8 cellular contexts compared by ENCODE assay signal in the genomic region with DNA sequence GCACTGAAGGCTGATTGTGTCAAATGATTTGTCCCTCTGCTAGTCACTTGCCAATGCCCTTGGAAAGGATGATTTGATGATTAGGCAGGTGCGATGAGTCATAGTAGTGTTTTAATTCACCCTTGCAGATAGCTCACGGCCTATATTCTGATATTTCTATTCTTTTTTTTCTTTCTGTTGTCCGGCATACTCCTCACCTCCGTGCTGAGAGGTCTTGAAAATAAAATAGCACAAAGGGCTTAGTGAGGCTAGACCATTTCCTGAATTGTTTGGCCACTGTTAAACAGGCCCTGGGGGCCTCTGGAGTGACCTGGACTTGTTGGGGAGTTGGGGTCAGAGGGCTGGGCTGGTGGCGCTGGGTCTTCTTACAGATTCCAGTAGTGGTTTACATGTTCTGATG.
DNase-seq lines count a peak whose midpoint lies in the region; ATAC-seq, FAIRE-seq and TF ChIP-seq lines count a peak whose summit lies in the region.

No MANE protein-coding gene starts in this region.

- H3K4me1 ChIP-seq in keratinocyte (ENCODE audit: control insufficient read depth, extremely low read depth, insufficient read depth, low read length) = peaks cover 54% of the 10 kb centered on the region
- peaks cover 22% of the 10 kb centered on the region for H3K4me1 ChIP-seq in smooth muscle cell (ENCODE audit: low read depth)

- H3K36me3 ChIP-seq in keratinocyte (ENCODE audit: control insufficient read depth in 2 of 2, extremely low read depth in 1 of 2, insufficient read depth in 2 of 2, low read length in 2 of 2) (no peaks in the 10 kb centered on the region), smooth muscle cell (ENCODE audit: low read depth) (no peaks in the 10 kb centered on the region)

- H4K20me1 ChIP-seq in keratinocyte (ENCODE audit: control insufficient read depth, extremely low read depth, insufficient read depth, low read length) (no peaks in the 10 kb centered on the region), smooth muscle cell (ENCODE audit: low read depth) (no peaks in the 10 kb centered on the region)

- H3K27ac Mint-ChIP-seq in activated naive CD4-positive, alpha-beta T cell treated with anti-CD3 and anti-CD28 coated beads, Interleukin-2, amount 50 U/mL, for 72 hours = peak overlapping the region; percentile 15 to 65

- TF ChIP-seq CTCF in keratinocyte (optimal IDR thresholded peaks at IDR 0.05 in 1 of 3, IDR thresholded peaks at IDR 0.05 in 1 of 3, conservative IDR thresholded peaks at IDR 0.05 in 1 of 3; ENCODE audit: extremely low read depth in 1 of 3, insufficient read depth in 2 of 3, low read length in 3 of 3) (no peak), smooth muscle cell (IDR thresholded peaks at IDR 0.05; ENCODE audit: borderline replicate concordance, insufficient read depth, poor library complexity, severe bottlenecking) (no peak)

- H3K36me3 Mint-ChIP-seq in activated naive CD4-positive, alpha-beta T cell treated with anti-CD3 and anti-CD28 coated beads, Interleukin-2, amount 50 U/mL, for 72 hours = no peaks in the 10 kb centered on the region

- H3K27ac ChIP-seq in keratinocyte (ENCODE audit: control insufficient read depth, insufficient read depth, low read length) (no peak overlapping the region), smooth muscle cell (ENCODE audit: low read depth) (no peak overlapping the region)

- FAIRE-seq in keratinocyte (lab: Jason Lieb, UNC) = peak; percentile 46

- peaks cover 0 to 9% of the 10 kb centered on the region in 2 donors for H3K9me3 Mint-ChIP-seq in activated naive CD4-positive, alpha-beta T cell treated with anti-CD3 and anti-CD28 coated beads, Interleukin-2, amount 50 U/mL, for 72 hours

- WGBS in smooth muscle cell (ENCODE audit: low lambda C conversion rate) = 63% methylated on average over 5 of the region's 5 CpGs

- H3K9ac ChIP-seq in keratinocyte (ENCODE audit: control insufficient read depth, extremely low read depth, insufficient read depth, low read length) (peak overlapping the region; percentile 29), smooth muscle cell (ENCODE audit: low read depth) (no peak overlapping the region)

- DNase-seq in NAMALWA (ENCODE audit: low spot score) (peak; percentile 12), keratinocyte (ENCODE audit: low read depth, low spot score) (peak; percentile 17), smooth muscle cell (lab: John Stamatoyannopoulos, UW; ENCODE audit: unreplicated experiment) (no peak), T-helper 9 cell (no peak), HK-2 (ENCODE audit: unreplicated experiment) (no peak), NCI-H510A (lab: John Stamatoyannopoulos, UW) (no peak)
- DNase-seq in activated naive CD4-positive, alpha-beta T cell treated with anti-CD3 and anti-CD28 coated beads, Interleukin-2, amount 50 U/mL, for 72 hours (ENCODE audit: low spot score in 2 of 2) = no peak
- no peak for DNase-seq in activated CD4-positive, CD25-positive, alpha-beta regulatory T cell (lab: John Stamatoyannopoulos, UW)

- peaks cover 35% of the 10 kb centered on the region for H3K27me3 ChIP-seq in keratinocyte (ENCODE audit: control insufficient read depth, extremely low read depth, insufficient read depth, low read length)
- no peaks in the 10 kb centered on the region for H3K27me3 ChIP-seq in smooth muscle cell (ENCODE audit: low read depth)

- no peaks in the 10 kb centered on the region for H3K79me2 ChIP-seq in keratinocyte (ENCODE audit: control insufficient read depth, insufficient read depth, low read length)
- H3K79me2 ChIP-seq in smooth muscle cell (ENCODE audit: low read depth) = no peaks in the 10 kb centered on the region

- H3K4me3 ChIP-seq in keratinocyte (ENCODE audit: control insufficient read depth in 2 of 3, extremely low read depth in 1 of 3, insufficient read depth in 2 of 3, low read depth in 1 of 3, low read length in 3 of 3) (no peak overlapping the region), smooth muscle cell (no peak overlapping the region)

- peak; percentile 30 to 36 for ATAC-seq in activated naive CD4-positive, alpha-beta T cell treated with anti-CD3 and anti-CD28 coated beads, Interleukin-2, amount 50 U/mL, for 72 hours

- H3F3A ChIP-seq in smooth muscle cell (ENCODE audit: low read depth) = no peaks in the 10 kb centered on the region

- H3K9me3 ChIP-seq in keratinocyte (ENCODE audit: control insufficient read depth, low read depth, low read length) (no peaks in the 10 kb centered on the region), smooth muscle cell (replicated peaks; ENCODE audit: low read depth) (no peaks in the 10 kb centered on the region)

- H3K9me1 ChIP-seq in keratinocyte (ENCODE audit: control insufficient read depth, extremely low read depth, insufficient read depth, low read length) = no peaks in the 10 kb centered on the region

- H2AFZ ChIP-seq in keratinocyte (ENCODE audit: control insufficient read depth, low read length) (no peak overlapping the region), smooth muscle cell (ENCODE audit: low read depth) (no peak overlapping the region)

- H3K4me2 ChIP-seq in keratinocyte (ENCODE audit: control insufficient read depth, extremely low read depth, insufficient read depth, low read depth, low read length) = peak overlapping the region; percentile 64
- peak overlapping the region; percentile 50 for H3K4me2 ChIP-seq in smooth muscle cell

- dilution Hi-C loops in keratinocyte (cut with MboI; ENCODE audit: extremely low pct_ligation_motif_present, low sequenced_read_pairs) = no loop called here

Comparison
In these comparisons a context has a peak if more than half of its experiments do, and no peak if none do; other contexts are left out.
1. DNase-seq: peak in NAMALWA (single experiment) and keratinocyte (single experiment); none in activated naive CD4-positive, alpha-beta T cell treated with anti-CD3 and anti-CD28 coated beads, Interleukin-2, amount 50 U/mL, for 72 hours (0 of 2), smooth muscle cell (single experiment), T-helper 9 cell (single experiment), HK-2 (single experiment), NCI-H510A (single experiment) and activated CD4-positive, CD25-positive, alpha-beta regulatory T cell (0 of 4).